29 cellular contexts compared by ENCODE assay signal in the genomic region with DNA sequence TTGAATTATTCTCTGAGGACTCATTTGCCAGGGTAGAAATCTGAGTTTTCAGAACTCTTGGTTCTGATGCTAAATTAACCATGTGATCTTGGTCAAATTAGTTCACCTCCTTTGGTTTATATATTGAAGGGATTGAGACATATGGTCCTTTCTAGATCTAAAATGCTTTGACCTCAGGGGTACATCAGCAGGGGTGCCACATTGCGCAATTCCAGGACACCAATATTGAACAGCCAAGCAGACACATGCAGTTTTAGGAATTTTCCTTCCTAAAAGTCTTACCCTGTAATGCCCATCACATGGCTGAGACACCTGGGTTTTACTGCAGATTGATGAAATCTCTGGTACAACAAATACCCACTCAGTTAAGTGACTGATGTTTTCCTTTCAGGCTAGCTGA.
"Had no signal": no experiment of that assay in that cellular context is flagged by ENCODE, and none has a peak within 500 bp of the region (broad histone marks: within the 10 kb centered on the region; RNA-seq: fewer than 3 reads in every experiment).

No MANE protein-coding gene starts in this region.

- H3K9me3 ChIP-seq: ovary, thyroid gland had no signal

- H3K79me2 ChIP-seq: parathyroid adenoma had no signal

- H3K9ac ChIP-seq: neural progenitor cell, parathyroid adenoma had no signal

- H3K36me3 Mint-ChIP-seq: natural killer cell treated with Interleukin-12 subunit alpha and Interleukin-12 subunit beta and Interleukin-15 and Interleukin-18, amount 100 ng/mL, for 72 hours; neural progenitor cell; stimulated activated effector memory CD8-positive, alpha-beta T cell treated with anti-CD3 and anti-CD28 coated beads, Interleukin-12 subunit alpha, Interleukin-12 subunit beta, amount 100 ng/mL, for 72 hours; stimulated activated naive B cell treated with anti-CD40 and anti-IgM and Interleukin-4, amounts not matched to agents 10 μg/mL and 1 μg/mL and 100 μg/mL, for 72 hours had no signal

- H3K36me3 ChIP-seq: neural progenitor cell, ovary, stomach, thoracic aorta, thyroid gland, tibial nerve, upper lobe of left lung had no signal

- H3K27ac ChIP-seq: neural progenitor cell, ovary, parathyroid adenoma, psoas muscle, skin epidermis, stomach, thoracic aorta, thyroid gland, tibial nerve, upper lobe of left lung had no signal

- H3K4me1 Mint-ChIP-seq: naive B cell; naive thymus-derived CD8-positive, alpha-beta T cell; stimulated activated effector memory CD8-positive, alpha-beta T cell treated with anti-CD3 and anti-CD28 coated beads, Interleukin-12 subunit alpha, Interleukin-12 subunit beta, amount 100 ng/mL, for 72 hours; stimulated activated naive B cell treated with anti-CD40 and anti-IgM and Interleukin-4, amounts not matched to agents 10 μg/mL and 1 μg/mL and 100 μg/mL, for 72 hours had no signal

- ATAC-seq: naive thymus-derived CD8-positive, alpha-beta T cell; natural killer cell treated with Interleukin-12 subunit alpha and Interleukin-12 subunit beta and Interleukin-15 and Interleukin-18, amount 100 ng/mL, for 72 hours; psoas muscle; right cardiac atrium; sciatic nerve; stimulated activated effector memory CD8-positive, alpha-beta T cell treated with anti-CD3 and anti-CD28 coated beads, Interleukin-12 subunit alpha, Interleukin-12 subunit beta, amount 100 ng/mL, for 72 hours; stimulated activated naive B cell treated with anti-CD40 and anti-IgM and Interleukin-4, amounts not matched to agents 10 μg/mL and 1 μg/mL and 100 μg/mL, for 72 hours had no signal

- H3K4me3 ChIP-seq: neural progenitor cell, ovary, psoas muscle, skin epidermis, smooth muscle cell, stomach, thoracic aorta, thyroid gland, tibial nerve, upper lobe of left lung had no signal

- H3K27me3 ChIP-seq: neural progenitor cell, ovary, stomach, thyroid gland, tibial nerve, upper lobe of left lung had no signal

- H3K4me1 ChIP-seq: neural progenitor cell, parathyroid adenoma, psoas muscle, stomach, thyroid gland, tibial nerve, upper lobe of left lung had no signal

- H3K9me3 Mint-ChIP-seq: natural killer cell treated with Interleukin-12 subunit alpha and Interleukin-12 subunit beta and Interleukin-15 and Interleukin-18, amount 100 ng/mL, for 72 hours; stimulated activated effector memory CD8-positive, alpha-beta T cell treated with anti-CD3 and anti-CD28 coated beads, Interleukin-12 subunit alpha, Interleukin-12 subunit beta, amount 100 ng/mL, for 72 hours had no signal

- H3K27ac Mint-ChIP-seq: naive B cell; naive thymus-derived CD8-positive, alpha-beta T cell; natural killer cell treated with Interleukin-12 subunit alpha and Interleukin-12 subunit beta and Interleukin-15 and Interleukin-18, amount 100 ng/mL, for 72 hours; progenitor cell of endocrine pancreas; stimulated activated effector memory CD8-positive, alpha-beta T cell treated with anti-CD3 and anti-CD28 coated beads, Interleukin-12 subunit alpha, Interleukin-12 subunit beta, amount 100 ng/mL, for 72 hours; stimulated activated naive B cell treated with anti-CD40 and anti-IgM and Interleukin-4, amounts not matched to agents 10 μg/mL and 1 μg/mL and 100 μg/mL, for 72 hours; stimulated activated naive CD8-positive, alpha-beta T cell treated with anti-CD3 and anti-CD28 coated beads, Interleukin-15, Interleukin-2, amounts not matched to agents 100 ng/mL and 50 ng/mL, for 24 hours had no signal

- FAIRE-seq: urothelium cell line had no signal

- H2AFZ ChIP-seq: neural progenitor cell, parathyroid adenoma had no signal

- H3K4me3 Mint-ChIP-seq: naive B cell; naive thymus-derived CD8-positive, alpha-beta T cell; natural killer cell treated with Interleukin-12 subunit alpha and Interleukin-12 subunit beta and Interleukin-15 and Interleukin-18, amount 100 ng/mL, for 72 hours; stimulated activated effector memory CD8-positive, alpha-beta T cell treated with anti-CD3 and anti-CD28 coated beads, Interleukin-12 subunit alpha, Interleukin-12 subunit beta, amount 100 ng/mL, for 72 hours; stimulated activated naive B cell treated with anti-CD40 and anti-IgM and Interleukin-4, amounts not matched to agents 10 μg/mL and 1 μg/mL and 100 μg/mL, for 72 hours; stimulated activated naive CD8-positive, alpha-beta T cell treated with anti-CD3 and anti-CD28 coated beads, Interleukin-15, Interleukin-2, amounts not matched to agents 100 ng/mL and 50 ng/mL, for 24 hours had no signal

- DNase-seq: naive B cell; naive thymus-derived CD8-positive, alpha-beta T cell; occipital lobe; posterior cingulate gyrus; psoas muscle; right cardiac atrium; stimulated activated CD4-positive, alpha-beta T cell treated with anti-CD3 and anti-CD28 coated beads, Interleukin-15, amount 100 ng/mL, for 24 hours; stimulated activated CD4-positive, alpha-beta T cell treated with anti-CD3 and anti-CD28 coated beads, Interleukin-2, amount 100 ng/mL, for 24 hours; stimulated activated CD4-positive, alpha-beta T cell treated with anti-CD3 and anti-CD28 coated beads, Interleukin-2, amount 100 ng/mL, for 48 hours; stimulated activated CD4-positive, alpha-beta T cell treated with anti-CD3 and anti-CD28 coated beads, Interleukin-4, amount 100 ng/mL, for 24 hours; stimulated activated naive B cell treated with anti-CD40 and anti-IgM and Interleukin-4, amounts not matched to agents 10 μg/mL and 1 μg/mL and 100 μg/mL, for 72 hours; stimulated activated naive CD4-positive, alpha-beta T cell treated with Interleukin-2 at 50 U/mL for 16 hours; stomach; thyroid gland; trophoblast cell; upper lobe of left lung had no signal

- H3K4me2 ChIP-seq: neural progenitor cell, smooth muscle cell had no signal
